10 cellular contexts compared by ENCODE assay signal in genomic region chr3:149376728-149377407, GRCh38. TPM values are rescaled to one million over a fixed set of nuclear protein-coding genes. Genes with fewer than 3 reads are reported as not detected.
DNase-seq lines count a peak whose midpoint lies in the region; ATAC-seq and TF ChIP-seq lines count a peak whose summit lies in the region.
"Had no signal": no experiment of that assay in that cellular context is flagged by ENCODE, and none has a peak within 500 bp of the region (broad histone marks: within the 10 kb centered on the region; RNA-seq: fewer than 3 reads in every experiment).

No MANE protein-coding gene starts in this region.

- BruUV-seq in mammary epithelial cell (replicated peaks; lab: Mats Ljungman, UMichigan) = TSS peak; percentile 60

- H2AFZ ChIP-seq in mammary epithelial cell (ENCODE audit: low read depth, low read length) = no peak overlapping the region

- peak overlapping the region; percentile 69 for H3K4me2 ChIP-seq in mammary epithelial cell (ENCODE audit: insufficient read depth, low read depth, low read length)

- in situ Hi-C loops in mammary epithelial cell (cut with MboI; ENCODE audit: low sequenced_read_pairs in 2 of 2) = no loop called here

- CTCF ChIA-PET in mammary epithelial cell (lab: Charles Lee; ENCODE audit: low non-redundant PET) = interaction anchor here (0.7 kb wide), 1 partner anchor 503 kb away, joined by 4 read pairs; no protein-coding TSS in a partner anchor

- intact Hi-C loops in mammary epithelial cell (cut with micrococcal nuclease) = loop anchor here (1.0 kb wide), 1 partner anchor 10 kb away; no protein-coding TSS in a partner anchor

- peaks cover 50% of the 10 kb centered on the region for H3K4me1 ChIP-seq in mammary epithelial cell (ENCODE audit: insufficient read depth, low read length)
- H3K4me1 ChIP-seq in stomach smooth muscle (ENCODE audit: control insufficient read depth, insufficient read depth, low read length) = peaks cover 5% of the 10 kb centered on the region

- dilution Hi-C loops in mammary epithelial cell (cut with HindIII; ENCODE audit: low sequenced_read_pairs) = no loop called here

- no peak for TF ChIP-seq CTCF in mammary epithelial cell (conservative IDR thresholded peaks at IDR 0.05 in 1 of 2, IDR thresholded peaks at IDR 0.05 in 1 of 2; ENCODE audit: extremely low read depth in 1 of 2, insufficient read depth in 1 of 2, low read depth in 1 of 2, low read length in 2 of 2)

- no peaks in the 10 kb centered on the region for H3K27me3 ChIP-seq in mammary epithelial cell (ENCODE audit: insufficient read depth, low read length)
- H3K27me3 ChIP-seq in stomach smooth muscle (ENCODE audit: control insufficient read depth in 1 of 2, insufficient read depth in 2 of 2, low read length in 2 of 2) = no peaks in the 10 kb centered on the region

- no peaks in the 10 kb centered on the region for H3K36me3 Mint-ChIP-seq in activated naive CD4-positive, alpha-beta T cell treated with anti-CD3 and anti-CD28 coated beads, Interleukin-2, amount 50 U/mL, for 72 hours

- WGBS in mammary epithelial cell (ENCODE audit: low coverage, missing lambda C conversion rate) = under 1% methylated on average over 8 of the region's 8 CpGs

- peaks cover 46% of the 10 kb centered on the region for H3K79me2 ChIP-seq in mammary epithelial cell (ENCODE audit: insufficient read depth, low read length)

- no peak for ATAC-seq in HG03469 (IDR thresholded peaks at IDR 0.05; ENCODE audit: unreplicated experiment)
- no peak for ATAC-seq in activated naive CD4-positive, alpha-beta T cell treated with anti-CD3 and anti-CD28 coated beads, Interleukin-2, amount 50 U/mL, for 72 hours

- H3K27ac ChIP-seq in mammary epithelial cell (ENCODE audit: insufficient read depth, low read depth, low read length) (peak overlapping the region; percentile 100), stomach smooth muscle (ENCODE audit: low read length) (no peak overlapping the region)

- H3K9me3 ChIP-seq in mammary epithelial cell (replicated peaks; ENCODE audit: insufficient read depth, low read length) = no peaks in the 10 kb centered on the region
- no peaks in the 10 kb centered on the region for H3K9me3 ChIP-seq in stomach smooth muscle (ENCODE audit: control insufficient read depth in 2 of 2, low read length in 2 of 2)

- no peak overlapping the region for H3K27ac Mint-ChIP-seq in activated naive CD4-positive, alpha-beta T cell treated with anti-CD3 and anti-CD28 coated beads, Interleukin-2, amount 50 U/mL, for 72 hours

- peak; percentile 58 for DNase-seq in M059J (ENCODE audit: low read depth)
- DNase-seq in mammary epithelial cell = no peak
- peak; percentile 48 for DNase-seq in kidney tubule cell (ENCODE audit: low spot score)
- DNase-seq in NCI-H1105 (lab: John Stamatoyannopoulos, UW) = no peak
- no peak for DNase-seq in mesenteric fat pad (ENCODE audit: low spot score)
- no peak for DNase-seq in activated naive CD4-positive, alpha-beta T cell treated with anti-CD3 and anti-CD28 coated beads, Interleukin-2, amount 50 U/mL, for 72 hours (ENCODE audit: low spot score in 2 of 2)
- DNase-seq: cerebellar nuclear complex, MM.1S had no signal

- H3K9me3 Mint-ChIP-seq in activated naive CD4-positive, alpha-beta T cell treated with anti-CD3 and anti-CD28 coated beads, Interleukin-2, amount 50 U/mL, for 72 hours = no peaks in the 10 kb centered on the region

- peaks cover 15% of the 10 kb centered on the region for H3K36me3 ChIP-seq in mammary epithelial cell (ENCODE audit: insufficient read depth, low read length)
- H3K36me3 ChIP-seq in stomach smooth muscle (ENCODE audit: control insufficient read depth in 2 of 2, insufficient read depth in 2 of 2, low read length in 2 of 2) = no peaks in the 10 kb centered on the region

- H3K9ac ChIP-seq in mammary epithelial cell (ENCODE audit: insufficient read depth, low read length) (peak overlapping the region; percentile 100), stomach smooth muscle (ENCODE audit: low read length in 2 of 2) (peak overlapping the region; percentile 36 to 39)

- H3K4me3 ChIP-seq in mammary epithelial cell (replicated peaks in 1 of 3; ENCODE audit: insufficient read depth in 1 of 3, low read depth in 2 of 3, low read length in 3 of 3) = peak overlapping the region; percentile 93 to 98 (median 94)
- peak overlapping the region; percentile 11 to 58 for H3K4me3 ChIP-seq in stomach smooth muscle (ENCODE audit: low read length in 2 of 2)

- H4K20me1 ChIP-seq in mammary epithelial cell (ENCODE audit: insufficient read depth, low read length) = no peaks in the 10 kb centered on the region

RNA-seq across cellular contexts. Expression of gene TM4SF1, which starts 0.6 kb away (rescaled TPM):
- total RNA-seq in M059J (2014; rRNA removed; shearing (Covaris generic)) = 188 and 207 TPM in 2 replicates
- total RNA-seq in mammary epithelial cell = 100 to 1,000 TPM; 121 to 246 TPM
- polyA plus RNA-seq in mammary epithelial cell = 285 TPM
- polyA minus RNA-seq in mammary epithelial cell = 178 TPM
- total RNA-seq in mesenteric fat pad = 87.8 TPM
- not detected for total RNA-seq in activated naive CD4-positive, alpha-beta T cell treated with anti-CD3 and anti-CD28 coated beads, Interleukin-2, amount 50 U/mL, for 72 hours

RNA-seq across cellular contexts. Expression of gene TM4SF18, which starts 43.4 kb away (rescaled TPM):
- total RNA-seq in M059J (2014; rRNA removed; shearing (Covaris generic)) = 19.7 and 25.4 TPM in 2 replicates
- total RNA-seq in mammary epithelial cell (not detected), mesenteric fat pad (12.3 TPM)
- polyA plus RNA-seq in mammary epithelial cell = not detected
- polyA minus RNA-seq in mammary epithelial cell = not detected
- not detected for total RNA-seq in activated naive CD4-positive, alpha-beta T cell treated with anti-CD3 and anti-CD28 coated beads, Interleukin-2, amount 50 U/mL, for 72 hours

Comparison
In these comparisons a context has a peak if more than half of its experiments do, and no peak if none do; other contexts are left out.
1. DNase-seq: peak in M059J (single experiment) and kidney tubule cell (single experiment); none in mammary epithelial cell (single experiment), NCI-H1105 (single experiment), mesenteric fat pad (single experiment) and activated naive CD4-positive, alpha-beta T cell treated with anti-CD3 and anti-CD28 coated beads, Interleukin-2, amount 50 U/mL, for 72 hours (0 of 2).
2. RNA of gene TM4SF1, which starts 0.6 kb away (total RNA-seq): 121 to 246 TPM in mammary epithelial cell, 188 to 207 TPM in M059J and 87.8 TPM in mesenteric fat pad (single experiment); not detected in activated naive CD4-positive, alpha-beta T cell treated with anti-CD3 and anti-CD28 coated beads, Interleukin-2, amount 50 U/mL, for 72 hours; every median in the first group is over 10 times any median in the second.
3. RNA of gene TM4SF18, which starts 43.4 kb away (total RNA-seq): 19.7 to 25.4 TPM in M059J and 12.3 TPM in mesenteric fat pad (single experiment); not detected in mammary epithelial cell and not detected in activated naive CD4-positive, alpha-beta T cell treated with anti-CD3 and anti-CD28 coated beads, Interleukin-2, amount 50 U/mL, for 72 hours; every median in the first group is over 10 times any median in the second.